In the genomic region with DNA sequence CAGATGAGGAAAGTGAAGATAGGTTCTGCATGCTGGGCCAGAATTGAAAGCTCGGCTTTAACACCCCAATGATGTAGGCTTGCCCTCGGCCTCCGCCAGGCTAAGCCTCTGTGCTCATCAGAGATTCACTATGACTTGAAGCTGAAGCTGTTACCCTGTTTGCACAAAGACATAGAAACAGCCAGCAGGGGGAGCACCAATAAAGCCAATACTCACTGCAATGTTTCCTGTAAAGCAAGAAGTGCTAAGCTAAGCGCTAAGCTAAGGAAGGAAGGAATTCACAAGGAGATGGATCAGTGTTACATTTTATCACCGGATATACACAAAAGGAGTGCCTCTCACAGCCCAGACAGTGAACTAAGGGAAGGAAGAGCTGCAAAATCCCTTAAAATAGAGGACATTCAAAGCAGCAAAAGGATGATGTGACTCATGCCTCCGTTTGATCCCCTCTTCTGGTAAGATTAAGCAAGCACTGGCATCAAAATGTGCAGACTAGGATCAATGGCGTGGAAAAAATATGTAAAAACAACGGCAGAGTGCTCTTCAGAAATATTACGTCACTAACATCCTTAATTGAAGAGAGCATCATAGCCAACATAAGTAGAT, we compare ENCODE assay signal across 8 cellular contexts.
DNase-seq lines count a peak whose midpoint lies in the region; ATAC-seq and TF ChIP-seq lines count a peak whose summit lies in the region.

No MANE protein-coding gene starts in this region.

- no peaks in the 10 kb centered on the region for H3K27me3 ChIP-seq in thoracic aorta (replicated peaks; ENCODE audit: insufficient read depth)

- H3K9me3 ChIP-seq in OCI-LY7 (ENCODE audit: low read length) (no peaks in the 10 kb centered on the region), thoracic aorta (no peaks in the 10 kb centered on the region)

- H3K4me3 Mint-ChIP-seq in activated T-cell treated with anti-CD3 and anti-CD28 coated beads, Interleukin-2, amount 50 U/mL, for 24 hours = no peak overlapping the region

- ATAC-seq in GM21723 (IDR thresholded peaks at IDR 0.05; ENCODE audit: unreplicated experiment) = peak; percentile 97
- no peak for ATAC-seq in thoracic aorta (ENCODE audit: insufficient number of reproducible peaks, low FRiP score, low read depth)

- peak; percentile 80 for DNase-seq in EH (ENCODE audit: low read depth)
- peak; percentile 63 for DNase-seq in OCI-LY7 (ENCODE audit: low spot score)
- peak; percentile 62 for DNase-seq in activated T-cell treated with anti-CD3 and anti-CD28 coated beads, Interleukin-2, amount 50 U/mL, for 24 hours
- peak; percentile 83 for DNase-seq in fibroblast of mammary gland (ENCODE audit: low read depth)
- DNase-seq in non-pigmented ciliary epithelial cell (ENCODE audit: low read depth) = peak; percentile 63
- peak; percentile 15 for DNase-seq in thoracic aorta (ENCODE audit: low spot score)

- no peak overlapping the region for H3K27ac Mint-ChIP-seq in activated T-cell treated with anti-CD3 and anti-CD28 coated beads, Interleukin-2, amount 50 U/mL, for 24 hours

- H3K79me2 ChIP-seq in OCI-LY7 (ENCODE audit: insufficient read depth, low read depth, low read length) = no peaks in the 10 kb centered on the region

- H3K4me1 Mint-ChIP-seq in activated T-cell treated with anti-CD3 and anti-CD28 coated beads, Interleukin-2, amount 50 U/mL, for 24 hours (ENCODE audit: low read depth) = peaks cover 9% of the 10 kb centered on the region

- no peaks in the 10 kb centered on the region for H4K20me1 ChIP-seq in OCI-LY7 (ENCODE audit: insufficient read depth, low read length)

- no peaks in the 10 kb centered on the region for H3K9me3 Mint-ChIP-seq in activated T-cell treated with anti-CD3 and anti-CD28 coated beads, Interleukin-2, amount 50 U/mL, for 24 hours

- H3K4me1 ChIP-seq in OCI-LY7 (ENCODE audit: insufficient read depth, low read length, poor library complexity, severe bottlenecking) (no peaks in the 10 kb centered on the region), thoracic aorta (ENCODE audit: control insufficient read depth in 1 of 2, low read depth in 2 of 2) (no peaks in the 10 kb centered on the region)

- H3K27ac ChIP-seq in OCI-LY7 (ENCODE audit: low read depth, low read length, poor library complexity, severe bottlenecking) (no peak overlapping the region), thoracic aorta (no peak overlapping the region)

- no peak overlapping the region for H3K4me2 ChIP-seq in OCI-LY7 (ENCODE audit: low read length)

- no peaks in the 10 kb centered on the region for H3K9me2 ChIP-seq in OCI-LY7 (ENCODE audit: insufficient read depth, low read length)

- TF ChIP-seq RAD21 in Ishikawa (IDR thresholded peaks at IDR 0.05; ENCODE audit: low read depth) = peak; percentile 89

- TF ChIP-seq CTCF in OCI-LY7 (conservative IDR thresholded peaks at IDR 0.05; ENCODE audit: low read length) = peak; percentile 92
- TF ChIP-seq CTCF in fibroblast of mammary gland (conservative IDR thresholded peaks at IDR 0.05; ENCODE audit: control insufficient read depth, insufficient read depth, low read depth, low read length) = peak; percentile 87
- peak; percentile 64 for TF ChIP-seq CTCF in thoracic aorta (IDR thresholded peaks at IDR 0.05)

- POLR2A ChIA-PET in OCI-LY7 (lab: Charles Lee) = interaction anchor here (0.9 to 3.4 kb wide), 4 partner anchors 11 to 144 kb away, joined by 3 to 9 read pairs (median 3); no protein-coding TSS in a partner anchor

- TF ChIP-seq EP300 in Ishikawa (IDR thresholded peaks at IDR 0.05; ENCODE audit: borderline replicate concordance) = no peak

- intact Hi-C loops in OCI-LY7 (cut with micrococcal nuclease; ENCODE audit: unreplicated experiment) = loop anchor here (2.0 to 5.0 kb wide), 3 partner anchors 204 to 1071 kb away; a partner anchor contains a TSS

- no peak overlapping the region for H2AFZ ChIP-seq in OCI-LY7 (ENCODE audit: low read length)

- H3K4me3 ChIP-seq in OCI-LY7 (ENCODE audit: low read depth, low read length, poor library complexity, severe bottlenecking) = no peak overlapping the region
- H3K4me3 ChIP-seq in fibroblast of mammary gland (ENCODE audit: control insufficient read depth, low read depth, low read length) = no peak overlapping the region
- H3K4me3 ChIP-seq in thoracic aorta = no peak overlapping the region

- BruUV-seq in OCI-LY7 (replicated peaks; lab: Mats Ljungman, UMichigan) = no TSS peak

- CTCF ChIA-PET in OCI-LY7 (lab: Charles Lee; ENCODE audit: unreplicated experiment) = interaction anchor here (0.5 to 1.3 kb wide), 3 partner anchors 205 to 554 kb away, joined by 3 to 4 read pairs (median 3); no protein-coding TSS in a partner anchor

- H3K36me3 Mint-ChIP-seq in activated T-cell treated with anti-CD3 and anti-CD28 coated beads, Interleukin-2, amount 50 U/mL, for 24 hours (ENCODE audit: low read depth) = no peaks in the 10 kb centered on the region

- peaks cover 28% of the 10 kb centered on the region for H3K27me3 Mint-ChIP-seq in activated T-cell treated with anti-CD3 and anti-CD28 coated beads, Interleukin-2, amount 50 U/mL, for 24 hours

- no peaks in the 10 kb centered on the region for H3K36me3 ChIP-seq in OCI-LY7 (ENCODE audit: insufficient read depth, low read length)
- no peaks in the 10 kb centered on the region for H3K36me3 ChIP-seq in thoracic aorta

TF ChIP-seq in Ishikawa, 13 proteins besides CTCF, POLR2A, EP300 and RAD21:
- no peak for TF ChIP-seq TEAD4 (IDR thresholded peaks at IDR 0.05)
- no peak for TF ChIP-seq YY1 (IDR thresholded peaks at IDR 0.05; ENCODE audit: low read depth)
- TF ChIP-seq TAF1 (IDR thresholded peaks at IDR 0.05; ENCODE audit: low read depth) = no peak
- TF ChIP-seq EGR1 (IDR thresholded peaks at IDR 0.05) = no peak
- no peak for TF ChIP-seq CEBPB (IDR thresholded peaks at IDR 0.05)
- TF ChIP-seq, protein P1, sequence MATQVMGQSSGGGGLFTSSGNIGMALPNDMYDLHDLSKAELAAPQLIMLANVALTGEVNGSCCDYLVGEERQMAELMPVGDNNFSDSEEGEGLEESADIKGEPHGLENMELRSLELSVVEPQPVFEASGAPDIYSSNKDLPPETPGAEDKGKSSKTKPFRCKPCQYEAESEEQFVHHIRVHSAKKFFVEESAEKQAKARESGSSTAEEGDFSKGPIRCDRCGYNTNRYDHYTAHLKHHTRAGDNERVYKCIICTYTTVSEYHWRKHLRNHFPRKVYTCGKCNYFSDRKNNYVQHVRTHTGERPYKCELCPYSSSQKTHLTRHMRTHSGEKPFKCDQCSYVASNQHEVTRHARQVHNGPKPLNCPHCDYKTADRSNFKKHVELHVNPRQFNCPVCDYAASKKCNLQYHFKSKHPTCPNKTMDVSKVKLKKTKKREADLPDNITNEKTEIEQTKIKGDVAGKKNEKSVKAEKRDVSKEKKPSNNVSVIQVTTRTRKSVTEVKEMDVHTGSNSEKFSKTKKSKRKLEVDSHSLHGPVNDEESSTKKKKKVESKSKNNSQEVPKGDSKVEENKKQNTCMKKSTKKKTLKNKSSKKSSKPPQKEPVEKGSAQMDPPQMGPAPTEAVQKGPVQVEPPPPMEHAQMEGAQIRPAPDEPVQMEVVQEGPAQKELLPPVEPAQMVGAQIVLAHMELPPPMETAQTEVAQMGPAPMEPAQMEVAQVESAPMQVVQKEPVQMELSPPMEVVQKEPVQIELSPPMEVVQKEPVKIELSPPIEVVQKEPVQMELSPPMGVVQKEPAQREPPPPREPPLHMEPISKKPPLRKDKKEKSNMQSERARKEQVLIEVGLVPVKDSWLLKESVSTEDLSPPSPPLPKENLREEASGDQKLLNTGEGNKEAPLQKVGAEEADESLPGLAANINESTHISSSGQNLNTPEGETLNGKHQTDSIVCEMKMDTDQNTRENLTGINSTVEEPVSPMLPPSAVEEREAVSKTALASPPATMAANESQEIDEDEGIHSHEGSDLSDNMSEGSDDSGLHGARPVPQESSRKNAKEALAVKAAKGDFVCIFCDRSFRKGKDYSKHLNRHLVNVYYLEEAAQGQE (IDR thresholded peaks at IDR 0.05; ENCODE audit: low read depth) = no peak
- TF ChIP-seq CREB1 (IDR thresholded peaks at IDR 0.05; ENCODE audit: low read depth) = no peak
- TF ChIP-seq FOXM1 (IDR thresholded peaks at IDR 0.05; ENCODE audit: borderline replicate concordance, low read depth) = no peak
- TF ChIP-seq ZBTB7A (IDR thresholded peaks at IDR 0.05; ENCODE audit: low read depth) = no peak
- TF ChIP-seq, protein P2, sequence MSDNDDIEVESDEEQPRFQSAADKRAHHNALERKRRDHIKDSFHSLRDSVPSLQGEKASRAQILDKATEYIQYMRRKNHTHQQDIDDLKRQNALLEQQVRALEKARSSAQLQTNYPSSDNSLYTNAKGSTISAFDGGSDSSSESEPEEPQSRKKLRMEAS (IDR thresholded peaks at IDR 0.05) = no peak
- TF ChIP-seq, protein P3, sequence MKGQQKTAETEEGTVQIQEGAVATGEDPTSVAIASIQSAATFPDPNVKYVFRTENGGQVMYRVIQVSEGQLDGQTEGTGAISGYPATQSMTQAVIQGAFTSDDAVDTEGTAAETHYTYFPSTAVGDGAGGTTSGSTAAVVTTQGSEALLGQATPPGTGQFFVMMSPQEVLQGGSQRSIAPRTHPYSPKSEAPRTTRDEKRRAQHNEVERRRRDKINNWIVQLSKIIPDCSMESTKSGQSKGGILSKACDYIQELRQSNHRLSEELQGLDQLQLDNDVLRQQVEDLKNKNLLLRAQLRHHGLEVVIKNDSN (IDR thresholded peaks at IDR 0.05) = no peak
- no peak for TF ChIP-seq NFIC (IDR thresholded peaks at IDR 0.05)
- TF ChIP-seq TCF12 (IDR thresholded peaks at IDR 0.05; ENCODE audit: low read depth) = no peak

Comparison
In these comparisons a context has a peak if more than half of its experiments do, and no peak if none do; other contexts are left out.
1. DNase-seq: peak in every context shown above with its lines; median percentile 83 in fibroblast of mammary gland; 80 in EH; 63 in OCI-LY7; 63 in non-pigmented ciliary epithelial cell; 62 in activated T-cell treated with anti-CD3 and anti-CD28 coated beads, Interleukin-2, amount 50 U/mL, for 24 hours; 15 in thoracic aorta.